Comparison of ENCODE assay signal across 8 cellular contexts in genomic region chr3:160755776-160756304, GRCh38. TPM values are rescaled to one million over a fixed set of nuclear protein-coding genes. Genes with fewer than 3 reads are reported as not detected.
DNase-seq lines count a peak whose midpoint lies in the region; ATAC-seq and TF ChIP-seq lines count a peak whose summit lies in the region.

Gene PPM1L, plus strand, starts transcription at chr3:160756231.

- H3K27me3 Mint-ChIP-seq in progenitor cell of endocrine pancreas: peaks cover 19% of the 10 kb centered on the region

- H3K9me3 ChIP-seq in adrenal gland (replicated peaks in 1 of 3) (no peaks in the 10 kb centered on the region), left ventricle myocardium inferior (replicated peaks) (no peaks in the 10 kb centered on the region)

- peaks cover 25% of the 10 kb centered on the region for H3K4me1 Mint-ChIP-seq in progenitor cell of endocrine pancreas (ENCODE audit: low read depth)

- intact Hi-C loops in adrenal gland (cut with DNase I): no loop called here
- intact Hi-C loops in left ventricle myocardium inferior (cut with micrococcal nuclease): loop anchor here (5.0 kb wide), 1 partner anchor 186 kb away; no protein-coding TSS in a partner anchor

- peak within 1 kb of the TSS; percentile 91 for H3K4me3 Mint-ChIP-seq in progenitor cell of endocrine pancreas (ENCODE audit: low read depth)

- TF ChIP-seq CTCF in adrenal gland (IDR thresholded peaks at IDR 0.05) (no peak), left ventricle myocardium inferior (IDR thresholded peaks at IDR 0.05; ENCODE audit: borderline replicate concordance) (no peak), progenitor cell of endocrine pancreas (IDR thresholded peaks at IDR 0.05; ENCODE audit: unreplicated experiment) (no peak)

- peaks cover 4% of the 10 kb centered on the region for H3K36me3 Mint-ChIP-seq in progenitor cell of endocrine pancreas (ENCODE audit: insufficient read depth)

- H3K36me3 ChIP-seq in adrenal gland (replicated peaks in 1 of 2) (no peaks in the 10 kb centered on the region), left ventricle myocardium inferior (no peaks in the 10 kb centered on the region)

- peak; percentile 47 for ATAC-seq in GM21390 (IDR thresholded peaks at IDR 0.05; ENCODE audit: unreplicated experiment)

- H3K27ac Mint-ChIP-seq in progenitor cell of endocrine pancreas: peak within 1 kb of the TSS; percentile 99

- 0% methylated on average over 64 of the region's 64 CpGs; no CpG with 5 or more reads in 2 of the 4 donors for WGBS in adrenal gland, 4 donors

- H3K27me3 ChIP-seq in adrenal gland: no peaks in the 10 kb centered on the region
- H3K27me3 ChIP-seq in left ventricle myocardium inferior (ENCODE audit: low read depth): no peaks in the 10 kb centered on the region

- DNase-seq in DMS79 (lab: John Stamatoyannopoulos, UW) (peak; percentile 38), HT-29 (ENCODE audit: low spot score) (peak; percentile 68), SKM-1 treated with dmso at 0.1 percent for 144 hours (lab: John Stamatoyannopoulos, UW; ENCODE audit: unreplicated experiment) (peak; percentile 55), adrenal gland (peak; percentile 63 to 76 (median 70)), left ventricle myocardium inferior (peak; percentile 68), progenitor cell of endocrine pancreas (ENCODE audit: low spot score, unreplicated experiment) (peak; percentile 50), HCEC 1CT (no peak)

- H3K4me3 ChIP-seq in adrenal gland (peak within 1 kb of the TSS; percentile 50 to 84 (median 82)), left ventricle myocardium inferior (peak within 1 kb of the TSS; percentile 94)

- no peak for TF ChIP-seq POLR2A in adrenal gland (IDR thresholded peaks at IDR 0.05)

- no peaks in the 10 kb centered on the region for H3K9me3 Mint-ChIP-seq in progenitor cell of endocrine pancreas (ENCODE audit: low read depth)

- H3K27ac ChIP-seq in adrenal gland (peak within 1 kb of the TSS; percentile 90 to 95 (median 94)), left ventricle myocardium inferior (replicated peaks) (peak within 1 kb of the TSS; percentile 96)

- H3K4me1 ChIP-seq in adrenal gland (replicated peaks in 1 of 2) (peaks cover 15 to 35% of the 10 kb centered on the region in 2 donors), left ventricle myocardium inferior (peaks cover 55% of the 10 kb centered on the region)

RNA-seq across cellular contexts. Expression of gene PPM1L, which starts in this region (rescaled TPM):
- total RNA-seq in HT-29 (2014; rRNA removed; shearing (Covaris generic)): 14.8 and 19.2 TPM in 2 replicates
- total RNA-seq in adrenal gland (10 to 100 TPM; 24.3 to 53.6 (median 39.9) TPM), left ventricle myocardium inferior (51.1 TPM), progenitor cell of endocrine pancreas (29.8 and 30.1 TPM in 2 replicates)
- 10 to 100 TPM in 1 of 3 donors, 1 to 10 TPM in 2; 2.4 to 15.1 (median 5.5) TPM for polyA plus RNA-seq in adrenal gland
